In the genomic region with DNA sequence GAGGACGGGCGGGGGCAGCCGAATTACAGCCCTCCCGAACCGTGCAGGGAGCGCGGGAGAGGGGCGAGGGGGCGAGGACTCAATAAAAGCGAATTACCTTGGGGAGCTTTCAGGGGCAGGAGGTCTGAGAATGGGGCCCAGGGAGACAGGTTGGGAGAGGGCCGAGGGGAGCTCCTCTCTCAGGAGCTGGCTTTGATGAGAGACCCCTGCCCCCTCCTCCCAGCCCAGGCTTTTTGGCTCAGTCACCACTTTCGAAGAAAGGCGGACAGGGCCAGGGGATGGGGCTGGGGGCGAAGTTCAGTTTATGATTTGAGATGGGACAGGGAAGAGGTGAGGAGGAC, we compare ENCODE assay signal across 15 cellular contexts. TPM values are rescaled to one million over a fixed set of nuclear protein-coding genes. Genes with fewer than 3 reads are reported as not detected.
DNase-seq lines count a peak whose midpoint lies in the region; ATAC-seq and TF ChIP-seq lines count a peak whose summit lies in the region.
"Had no signal": no experiment of that assay in that cellular context is flagged by ENCODE, and none has a peak within 500 bp of the region (broad histone marks: within the 10 kb centered on the region; RNA-seq: fewer than 3 reads in every experiment).

No MANE protein-coding gene starts in this region.

- no peaks in the 10 kb centered on the region for H3K9me2 ChIP-seq in MM.1S (replicated peaks; ENCODE audit: insufficient read depth, low read length)

- H2AFZ ChIP-seq in MM.1S (ENCODE audit: low read length) = no peak overlapping the region

- H3K4me3 Mint-ChIP-seq in progenitor cell of endocrine pancreas (ENCODE audit: low read depth) = peak overlapping the region; percentile 19

- TF ChIP-seq CTCF in AG09309 (IDR thresholded peaks at IDR 0.05; ENCODE audit: control insufficient read depth, insufficient read depth, low read depth, low read length, missing control alignments) (no peak), MM.1S (IDR thresholded peaks at IDR 0.05; ENCODE audit: low read length) (no peak), epithelial cell of proximal tubule (conservative IDR thresholded peaks at IDR 0.05; ENCODE audit: low read depth, low read length) (no peak), progenitor cell of endocrine pancreas (IDR thresholded peaks at IDR 0.05; ENCODE audit: unreplicated experiment) (no peak)

- H3K27ac Mint-ChIP-seq in progenitor cell of endocrine pancreas = no peak overlapping the region
- H3K27ac Mint-ChIP-seq: CD14-positive monocyte had no signal

- H3K9me3 ChIP-seq in MM.1S (replicated peaks; ENCODE audit: insufficient read depth, low read length) = no peaks in the 10 kb centered on the region

- peak overlapping the region; percentile 59; the same call in 1 of the 2 replicates for H3K4me2 ChIP-seq in MM.1S (ENCODE audit: low read depth, low read length)

- H3K4me1 ChIP-seq in MM.1S (ENCODE audit: low read length) = 0 out of 2 replicates have a peak, but pooled peaks cover 3% of the 10 kb centered on the region

- peaks cover 94% of the 10 kb centered on the region for H3K27me3 ChIP-seq in MM.1S (replicated peaks; ENCODE audit: insufficient read depth, low read length)

- no peak overlapping the region for H3K27ac ChIP-seq in MM.1S (ENCODE audit: low read length)

- peaks cover 2% of the 10 kb centered on the region for H3K4me1 Mint-ChIP-seq in progenitor cell of endocrine pancreas (ENCODE audit: low read depth)

- no peak overlapping the region for H3K9ac ChIP-seq in MM.1S (ENCODE audit: low read length)

- no peaks in the 10 kb centered on the region for H3K79me2 ChIP-seq in MM.1S (ENCODE audit: low read length)

- no peaks in the 10 kb centered on the region for H3F3A ChIP-seq in MM.1S (ENCODE audit: insufficient read depth, low read length)

- no peaks in the 10 kb centered on the region for H3K36me3 Mint-ChIP-seq in progenitor cell of endocrine pancreas (ENCODE audit: insufficient read depth)

- H3K27me3 Mint-ChIP-seq in progenitor cell of endocrine pancreas = peaks cover 100% of the 10 kb centered on the region

- no peaks in the 10 kb centered on the region for H3K36me3 ChIP-seq in MM.1S (replicated peaks; ENCODE audit: insufficient read depth, low read length)

- no peaks in the 10 kb centered on the region for H4K20me1 ChIP-seq in MM.1S (ENCODE audit: insufficient read depth, low read length)

- ATAC-seq in HG02852 (IDR thresholded peaks at IDR 0.05; ENCODE audit: unreplicated experiment) = no peak
- ATAC-seq: naive thymus-derived CD8-positive, alpha-beta T cell had no signal

- H3K9me3 Mint-ChIP-seq in progenitor cell of endocrine pancreas (ENCODE audit: low read depth) = no peaks in the 10 kb centered on the region
- H3K9me3 Mint-ChIP-seq: activated CD4-positive, alpha-beta T cell treated with anti-CD3 and anti-CD28 coated beads, Interleukin-2, amount 10 ng/mL, durations not matched to agents 7 days and 5 days had no signal

- H3K4me3 ChIP-seq in AG09309 (ENCODE audit: control insufficient read depth, low read depth, low read length) (peak overlapping the region; percentile 86), MM.1S (ENCODE audit: low read length) (no peak overlapping the region), epithelial cell of proximal tubule (ENCODE audit: low read depth, low read length) (peak overlapping the region; percentile 84)

- DNase-seq in AG09309 (ENCODE audit: low read depth) (no peak), MM.1S (no peak), epithelial cell of proximal tubule (ENCODE audit: low read depth) (no peak), progenitor cell of endocrine pancreas (ENCODE audit: low spot score, unreplicated experiment) (no peak), SW 1271 (lab: John Stamatoyannopoulos, UW) (no peak), AG08395 (ENCODE audit: low spot score) (no peak), hepatic stellate cell (ENCODE audit: low spot score) (no peak)
- DNase-seq: activated CD4-positive, alpha-beta T cell treated with anti-CD3 and anti-CD28 coated beads, Interleukin-2, amount 10 ng/mL, durations not matched to agents 7 days and 5 days; activated naive CD4-positive, alpha-beta T cell; naive thymus-derived CD8-positive, alpha-beta T cell; NCI-H2029 treated with DMSO at 0.1 percent for 48 hours had no signal

RNA-seq across cellular contexts. Expression of gene HOXC9, which starts 0.8 kb away (rescaled TPM):
- 9.9 and 11.0 TPM in 2 replicates for total RNA-seq in epithelial cell of proximal tubule
- not detected in 2 replicates for total RNA-seq in progenitor cell of endocrine pancreas
- total RNA-seq: activated CD4-positive, alpha-beta T cell treated with anti-CD3 and anti-CD28 coated beads, Interleukin-2, amount 10 ng/mL, durations not matched to agents 7 days and 5 days; chondrocyte; naive thymus-derived CD8-positive, alpha-beta T cell; T-helper 1 cell treated with Interleukin-12 subunit alpha and Interleukin-12 subunit beta and Interleukin-4 antibody, amounts not matched to agents 30 ng/mL and 1 ng/mL, for 36 hours had no signal

RNA-seq across cellular contexts. Expression of gene HOXC8, which starts 8.0 kb away (rescaled TPM):
- 1.3 and 1.4 TPM in 2 replicates for total RNA-seq in epithelial cell of proximal tubule
- total RNA-seq in progenitor cell of endocrine pancreas = not detected in 2 replicates
- total RNA-seq: activated CD4-positive, alpha-beta T cell treated with anti-CD3 and anti-CD28 coated beads, Interleukin-2, amount 10 ng/mL, durations not matched to agents 7 days and 5 days; chondrocyte; naive thymus-derived CD8-positive, alpha-beta T cell; T-helper 1 cell treated with Interleukin-12 subunit alpha and Interleukin-12 subunit beta and Interleukin-4 antibody, amounts not matched to agents 30 ng/mL and 1 ng/mL, for 36 hours had no signal

RNA-seq across cellular contexts. Expression of gene HOXC10, which starts 15.8 kb away (rescaled TPM):
- total RNA-seq in epithelial cell of proximal tubule (9.5 and 15.7 TPM in 2 replicates), progenitor cell of endocrine pancreas (not detected in 2 replicates)
- total RNA-seq: activated CD4-positive, alpha-beta T cell treated with anti-CD3 and anti-CD28 coated beads, Interleukin-2, amount 10 ng/mL, durations not matched to agents 7 days and 5 days; chondrocyte; naive thymus-derived CD8-positive, alpha-beta T cell; T-helper 1 cell treated with Interleukin-12 subunit alpha and Interleukin-12 subunit beta and Interleukin-4 antibody, amounts not matched to agents 30 ng/mL and 1 ng/mL, for 36 hours had no signal

RNA-seq across cellular contexts. Expression of gene HOTAIR, which starts 26.0 kb away (rescaled TPM):
- total RNA-seq in epithelial cell of proximal tubule = 0.14 TPM in 1 of 2 replicates, not detected in the other
- total RNA-seq in progenitor cell of endocrine pancreas = not detected in 2 replicates
- total RNA-seq: activated CD4-positive, alpha-beta T cell treated with anti-CD3 and anti-CD28 coated beads, Interleukin-2, amount 10 ng/mL, durations not matched to agents 7 days and 5 days; chondrocyte; naive thymus-derived CD8-positive, alpha-beta T cell; T-helper 1 cell treated with Interleukin-12 subunit alpha and Interleukin-12 subunit beta and Interleukin-4 antibody, amounts not matched to agents 30 ng/mL and 1 ng/mL, for 36 hours had no signal

RNA-seq across cellular contexts. Expression of gene HOXC6, which starts 27.5 kb away (rescaled TPM):
- total RNA-seq in epithelial cell of proximal tubule (2.7 and 3.2 TPM in 2 replicates), progenitor cell of endocrine pancreas (0.17 and 0.27 TPM in 2 replicates)
- total RNA-seq: activated CD4-positive, alpha-beta T cell treated with anti-CD3 and anti-CD28 coated beads, Interleukin-2, amount 10 ng/mL, durations not matched to agents 7 days and 5 days; chondrocyte; naive thymus-derived CD8-positive, alpha-beta T cell; T-helper 1 cell treated with Interleukin-12 subunit alpha and Interleukin-12 subunit beta and Interleukin-4 antibody, amounts not matched to agents 30 ng/mL and 1 ng/mL, for 36 hours had no signal

Comparison
In these comparisons a context has a peak if more than half of its experiments do, and no peak if none do; other contexts are left out.
1. RNA of gene HOXC9, which starts 0.8 kb away (total RNA-seq): 9.9 to 11.0 TPM in epithelial cell of proximal tubule; not detected in progenitor cell of endocrine pancreas; every median in the first group is over 10 times any median in the second.
2. RNA of gene HOXC10, which starts 15.8 kb away (total RNA-seq): 9.5 to 15.7 TPM in epithelial cell of proximal tubule; not detected in progenitor cell of endocrine pancreas; every median in the first group is over 10 times any median in the second.